In the genomic region with DNA sequence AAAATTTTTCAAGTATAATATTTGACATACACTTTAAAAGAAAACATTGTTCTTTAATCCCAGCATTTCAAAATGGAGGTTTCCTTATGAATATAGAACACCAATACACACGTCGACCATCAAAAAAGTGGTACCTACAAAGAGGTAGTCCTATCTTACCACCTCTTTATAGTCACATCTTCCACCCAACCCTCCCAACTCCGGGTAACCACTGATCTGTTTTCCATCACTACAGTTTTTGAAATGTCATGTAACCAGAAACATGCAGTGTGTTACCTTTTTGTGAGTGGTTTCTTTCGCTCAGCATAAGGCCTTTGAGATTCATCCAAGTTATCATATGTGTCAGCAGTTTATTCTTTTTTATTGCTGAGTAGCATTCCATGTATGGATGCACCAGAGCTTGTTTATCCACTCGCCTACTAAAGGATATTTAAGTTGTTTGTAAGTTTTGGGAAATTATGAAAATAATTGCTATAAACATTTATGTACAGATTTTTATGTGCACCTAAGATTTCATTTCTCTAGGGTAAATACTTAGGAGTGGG, we compare ENCODE assay signal across 7 cellular contexts.
"Had no signal": no experiment of that assay in that cellular context is flagged by ENCODE, and none has a peak within 500 bp of the region (broad histone marks: within the 10 kb centered on the region; RNA-seq: fewer than 3 reads in every experiment).

No MANE protein-coding gene starts in this region.

- H3K27ac Mint-ChIP-seq: GM23338, H9, IgD-negative memory B cell had no signal

- H3K4me1 Mint-ChIP-seq: IgD-negative memory B cell had no signal

- FAIRE-seq: H54 had no signal

- H3K4me2 ChIP-seq: GM23338 had no signal

- H3K4me3 ChIP-seq: GM23338 had no signal

- DNase-seq: H9, HCEC 1CT, KG1 had no signal

- H3K27ac ChIP-seq: HL-60 had no signal

- H3K4me3 Mint-ChIP-seq: GM23338, H9, IgD-negative memory B cell had no signal
